In the genomic region with DNA sequence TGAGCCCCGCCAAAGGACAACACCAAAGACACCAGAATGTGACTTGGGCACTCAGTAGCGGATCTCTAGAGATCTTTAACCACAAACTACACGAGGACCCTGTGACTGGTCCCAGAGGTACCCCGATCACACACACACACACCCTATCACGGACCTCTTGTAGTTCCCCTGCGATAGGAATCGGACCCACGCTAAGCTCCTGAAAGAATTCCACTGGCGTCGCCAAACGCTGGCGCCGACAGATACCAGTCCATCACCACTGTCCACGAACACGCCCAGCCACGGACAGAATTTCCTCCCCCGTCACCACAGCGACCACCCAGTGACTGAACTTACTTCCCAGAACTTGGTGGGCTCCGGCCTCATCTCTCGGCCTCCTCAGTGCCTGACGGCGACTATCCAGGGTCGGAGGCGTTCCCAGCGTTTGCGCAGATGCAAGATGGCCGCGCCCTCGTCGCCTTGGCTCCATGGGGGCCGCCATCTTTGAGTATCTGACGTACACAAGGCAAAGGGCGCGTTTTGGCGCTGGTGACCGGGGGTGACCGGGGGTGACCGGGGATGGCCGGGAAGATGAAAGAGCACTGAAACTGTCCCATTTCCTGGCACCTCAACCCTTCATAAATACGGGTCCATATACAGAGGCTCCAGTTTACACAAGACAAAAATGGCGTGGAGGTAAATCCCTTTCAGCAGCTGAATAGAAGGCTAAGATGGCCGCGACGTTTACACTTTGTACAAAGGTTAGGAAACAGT, we compare ENCODE assay signal across 8 cellular contexts. TPM values are rescaled to one million over a fixed set of nuclear protein-coding genes. Genes with fewer than 3 reads are reported as not detected.
DNase-seq lines count a peak whose midpoint lies in the region; ATAC-seq and TF ChIP-seq lines count a peak whose summit lies in the region.

Gene ZNF615 (minus strand): TSS at position 407 of the 753 bp plus-strand sequence. CDS start 4,500 bp downstream, outside the sequence.

- H3K4me3 ChIP-seq in AG10803 (ENCODE audit: low read length) = peak within 1 kb of the TSS; percentile 97

- no peak for TF ChIP-seq CTCF in AG10803 (conservative IDR thresholded peaks at IDR 0.05; ENCODE audit: low read length)

- peak; percentile 98 for ATAC-seq in GM19023 (IDR thresholded peaks at IDR 0.05; ENCODE audit: unreplicated experiment)
- peak; percentile 92 for ATAC-seq in HG03432 (IDR thresholded peaks at IDR 0.05; ENCODE audit: unreplicated experiment)

- DNase-seq in AG10803 (ENCODE audit: low read depth) (peak; percentile 80), NCI-H774 (lab: John Stamatoyannopoulos, UW) (peak; percentile 81), lung microvascular endothelial cell (ENCODE audit: low read depth in 2 of 2) (peak; percentile 89 to 91)
- peak; percentile 78 to 81 for DNase-seq in activated CD8-positive, alpha-beta memory T cell treated with anti-CD3 and anti-CD28 coated beads for 4 hours (ENCODE audit: low read depth in 2 of 2)
- peak; percentile 77 for DNase-seq in effector CD8-positive, alpha-beta T cell (lab: John Stamatoyannopoulos, UW)
- peak; percentile 73 to 81 (median 77) for DNase-seq in stimulated activated CD4-positive, alpha-beta T cell treated with anti-CD3 and anti-CD28 coated beads, TNF-alpha, amount 100 ng/mL, for 24 hours (ENCODE audit: low read depth in 3 of 3)

RNA-seq across cellular contexts. Expression of gene ZNF615, which starts in this region (rescaled TPM):
- total RNA-seq in lung microvascular endothelial cell = 5.0 and 7.7 TPM in 2 replicates

Comparison
In these comparisons a context has a peak if more than half of its experiments do, and no peak if none do; other contexts are left out.
1. Peak in every context shown above with its lines: DNase-seq, ATAC-seq and H3K4me3 ChIP-seq.